ENCODE assay signal across 21 cellular contexts in genomic region chrX:131837325-131837724, GRCh38.
"Had no signal": no experiment of that assay in that cellular context is flagged by ENCODE, and none has a peak within 500 bp of the region (broad histone marks: within the 10 kb centered on the region; RNA-seq: fewer than 3 reads in every experiment).

No MANE protein-coding gene starts in this region.

- H3K27me3 ChIP-seq: body of pancreas, gastroesophageal sphincter, tibial artery had no signal

- H3K9me3 Mint-ChIP-seq: activated CD4-positive, alpha-beta T cell treated with anti-CD3 and anti-CD28 coated beads, Interleukin-2, amount 10 ng/mL, durations not matched to agents 7 days and 5 days; activated naive CD4-positive, alpha-beta T cell treated with anti-CD3 and anti-CD28 coated beads, Interleukin-2, amount 50 U/mL, for 72 hours; activated T-helper 1 cell treated with anti-CD3 and anti-CD28 coated beads, Interleukin-12 subunit alpha, Interleukin-12 subunit beta, Interleukin-2, Interleukin-4 antibody, amounts not matched to agents 30 ng/mL and 10 ng/mL and 1 ng/mL, durations not matched to agents 14 hours and 24 hours and 36 hours; immature natural killer cell; T-helper 2 cell treated with Interferon-gamma antibody and Interleukin-4, amounts not matched to agents 5 μg/mL and 100 μg/mL, for 36 hours had no signal

- H3K36me3 ChIP-seq: gastroesophageal sphincter, heart right ventricle, left ventricle myocardium inferior, tibial artery had no signal

- H3K4me1 ChIP-seq: body of pancreas, gastroesophageal sphincter, left ventricle myocardium inferior had no signal

- H3K4me3 ChIP-seq: body of pancreas, coronary artery, gastroesophageal sphincter, heart right ventricle, left ventricle myocardium inferior, tibial artery had no signal

- H3K9me3 ChIP-seq: body of pancreas, gastroesophageal sphincter, heart right ventricle, left ventricle myocardium inferior, tibial artery had no signal

- H3K36me3 Mint-ChIP-seq: activated naive CD4-positive, alpha-beta T cell treated with anti-CD3 and anti-CD28 coated beads, Interleukin-2, amount 50 U/mL, for 72 hours; immature natural killer cell had no signal

- H3K4me3 Mint-ChIP-seq: activated CD4-positive, alpha-beta T cell treated with anti-CD3 and anti-CD28 coated beads, Interleukin-2, amount 10 ng/mL, durations not matched to agents 7 days and 5 days; activated T-helper 1 cell treated with anti-CD3 and anti-CD28 coated beads, Interleukin-12 subunit alpha, Interleukin-12 subunit beta, Interleukin-2, Interleukin-4 antibody, amounts not matched to agents 30 ng/mL and 10 ng/mL and 1 ng/mL, durations not matched to agents 14 hours and 24 hours and 36 hours; immature natural killer cell; T-helper 2 cell treated with Interferon-gamma antibody and Interleukin-4, amounts not matched to agents 5 μg/mL and 100 μg/mL, for 36 hours had no signal

- H3K27ac ChIP-seq: body of pancreas, coronary artery, gastroesophageal sphincter, heart right ventricle, left ventricle myocardium inferior, tibial artery had no signal

- H3K27me3 Mint-ChIP-seq: activated CD4-positive, alpha-beta T cell treated with anti-CD3 and anti-CD28 coated beads, Interleukin-2, amount 10 ng/mL, durations not matched to agents 7 days and 5 days had no signal

- DNase-seq: activated CD4-positive, alpha-beta T cell treated with anti-CD3 and anti-CD28 coated beads, Interleukin-2, amount 10 ng/mL, durations not matched to agents 7 days and 5 days; activated CD8-positive, alpha-beta memory T cell treated with anti-CD3 and anti-CD28 coated beads for 24 hours; activated CD8-positive, alpha-beta memory T cell treated with anti-CD3 and anti-CD28 coated beads, Interleukin-2, amount 50 U/mL, for 48 hours; activated gamma-delta T cell treated with Interleukin-2 at 50 U/mL for 16 hours; amygdala; body of pancreas; caudate nucleus; heart right ventricle; immature natural killer cell; kidney glomerular epithelial cell; left ventricle myocardium inferior; occipital lobe; retina; stimulated activated naive CD4-positive, alpha-beta T cell; substantia nigra; tibial artery had no signal

- ATAC-seq: body of pancreas, gastroesophageal sphincter, heart right ventricle had no signal

- H3K27ac Mint-ChIP-seq: activated CD4-positive, alpha-beta T cell treated with anti-CD3 and anti-CD28 coated beads, Interleukin-2, amount 10 ng/mL, durations not matched to agents 7 days and 5 days; activated naive CD4-positive, alpha-beta T cell treated with anti-CD3 and anti-CD28 coated beads, Interleukin-2, amount 50 U/mL, for 72 hours; activated T-helper 1 cell treated with anti-CD3 and anti-CD28 coated beads, Interleukin-12 subunit alpha, Interleukin-12 subunit beta, Interleukin-2, Interleukin-4 antibody, amounts not matched to agents 30 ng/mL and 10 ng/mL and 1 ng/mL, durations not matched to agents 14 hours and 24 hours and 36 hours; immature natural killer cell; T-helper 2 cell treated with Interferon-gamma antibody and Interleukin-4, amounts not matched to agents 5 μg/mL and 100 μg/mL, for 36 hours had no signal
